34 cellular contexts compared by ENCODE assay signal in genomic region chr1:210049616-210050015, GRCh38.
"Had no signal": no experiment of that assay in that cellular context is flagged by ENCODE, and none has a peak within 500 bp of the region (broad histone marks: within the 10 kb centered on the region; RNA-seq: fewer than 3 reads in every experiment).

No MANE protein-coding gene starts in this region.

- H3K4me3 ChIP-seq: Peyer's patch had no signal

- H3K4me2 ChIP-seq: KMS-11 had no signal

- H3K27me3 ChIP-seq: brain microvascular endothelial cell, Peyer's patch had no signal

- ATAC-seq: PC-3 had no signal

- H3K4me1 ChIP-seq: Peyer's patch had no signal

- H3K9me3 ChIP-seq: Peyer's patch had no signal

- H3K9ac ChIP-seq: KMS-11 had no signal

- DNase-seq: activated B cell treated with CpG ODN at 0.5 μM for 24 hours; activated CD4-positive, alpha-beta memory T cell treated with anti-CD3 and anti-CD28 coated beads for 36 hours; activated CD4-positive, alpha-beta T cell treated with anti-CD3 and anti-CD28 coated beads for 4 hours; activated CD4-positive, alpha-beta T cell treated with anti-CD3 and anti-CD28 coated beads, Interleukin-2, amount 50 U/mL, for 1 hour; activated CD4-positive, CD25-positive, alpha-beta regulatory T cell treated with anti-CD3 and anti-CD28 coated beads, Interleukin-2, amount 50 U/mL, for 72 hours; activated CD8-positive, alpha-beta memory T cell treated with anti-CD3 and anti-CD28 coated beads, Interleukin-2, amount 50 U/mL, for 4 hours; activated effector memory CD4-positive, alpha-beta T cell treated with anti-CD3 and anti-CD28 coated beads, Interleukin-2, amount 50 U/mL, for 16 hours; activated naive CD4-positive, alpha-beta T cell; activated naive CD4-positive, alpha-beta T cell treated with anti-CD3 and anti-CD28 coated beads, Interleukin-2, amount 50 U/mL, for 16 hours; activated naive CD8-positive, alpha-beta T cell treated with anti-CD3 and anti-CD28 coated beads for 36 hours; activated T-cell treated with anti-CD3 and anti-CD28 coated beads for 4 hours; activated T-cell treated with anti-CD3 and anti-CD28 coated beads, Interleukin-2, amount 50 U/mL, for 48 hours; amniotic stem cell; brain microvascular endothelial cell; central memory CD4-positive, alpha-beta T cell; NCI-H1092 treated with DMSO at 0.1 percent for 48 hours; NCI-H1417; NCI-H146; NCI-H187; NCI-H2029 treated with DMSO at 0.1 percent for 48 hours; NCI-H2107; NCI-H226; NCI-H446 treated with DMSO at 0.1 percent for 48 hours; NCI-H524 treated with DMSO at 0.1 percent for 48 hours; NK-92 treated with Interleukin-12 subunit alpha and Interleukin-12 subunit beta, amount 100 ng/mL, for 24 hours; PC-3; Peyer's patch; Right ventricle myocardium superior; SW 1271; T-helper 1 cell; T-helper 2 cell; T-helper 9 cell had no signal

- H3K27ac ChIP-seq: brain microvascular endothelial cell, KMS-11, Peyer's patch, VCaP had no signal

- H3K36me3 ChIP-seq: brain microvascular endothelial cell, Peyer's patch had no signal
